Comparison of ENCODE assay signal across 18 cellular contexts in the genomic region with DNA sequence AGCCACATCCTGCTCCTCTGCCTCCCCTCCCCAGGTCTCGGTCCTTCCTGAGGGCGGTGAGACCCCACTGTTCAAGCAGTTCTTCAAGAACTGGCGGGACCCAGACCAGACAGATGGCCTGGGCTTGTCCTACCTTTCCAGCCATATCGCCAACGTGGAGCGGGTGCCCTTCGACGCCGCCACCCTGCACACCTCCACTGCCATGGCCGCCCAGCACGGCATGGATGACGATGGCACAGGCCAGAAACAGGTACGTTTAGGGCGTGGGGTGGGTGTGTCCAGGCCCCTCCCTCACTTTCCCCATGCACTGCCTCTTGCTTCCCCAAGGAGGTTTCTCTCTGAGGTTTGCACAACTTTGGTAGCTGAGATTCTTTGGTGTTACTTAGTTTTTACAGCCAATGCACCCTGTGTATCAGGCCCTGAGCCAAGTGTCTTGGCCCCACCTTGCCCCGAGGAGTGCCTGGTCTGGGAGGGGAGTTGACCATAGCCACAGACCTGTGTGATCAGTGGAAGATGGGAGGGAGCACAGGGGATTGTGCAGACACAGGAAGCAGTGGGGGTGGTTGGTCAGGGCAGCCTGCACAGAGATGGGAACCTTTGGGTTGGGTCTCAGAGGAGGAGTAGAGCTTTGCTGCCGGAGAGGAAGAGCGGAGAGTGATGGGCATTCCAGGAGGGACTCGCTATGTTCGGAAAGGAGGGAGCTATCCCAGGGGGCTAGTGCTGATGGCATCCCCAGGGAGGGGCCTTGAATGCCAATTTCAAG. TPM values are rescaled to one million over a fixed set of nuclear protein-coding genes. Genes with fewer than 3 reads are reported as not detected.
A peak's percentile ranks its signal among the peaks of the same experiment; 100 is the strongest.
DNase-seq lines count a peak whose midpoint lies in the region; ATAC-seq, FAIRE-seq and TF ChIP-seq lines count a peak whose summit lies in the region.
"Had no signal": no experiment of that assay in that cellular context is flagged by ENCODE, and none has a peak within 500 bp of the region (broad histone marks: within the 10 kb centered on the region; RNA-seq: fewer than 3 reads in every experiment).

No MANE protein-coding gene starts in this region.

- peak overlapping the region in 53 of 59 donors; percentile 2 to 92 (median 69) for H3K27ac ChIP-seq in dorsolateral prefrontal cortex
- no peak overlapping the region for H3K27ac ChIP-seq in neural progenitor cell
- H3K27ac ChIP-seq in substantia nigra (ENCODE audit: low read depth, low read length, poor library complexity, severe bottlenecking): peak overlapping the region; percentile 62
- H3K27ac ChIP-seq in kidney (ENCODE audit: low read depth in 2 of 2, low read length in 2 of 2): no peak overlapping the region
- H3K27ac ChIP-seq: SJSA1 had no signal

- POLR2A ChIA-PET in activated CD8-positive, alpha-beta T cell treated with anti-CD3 and anti-CD28 coated beads for 36 hours (lab: Charles Lee): interaction anchor here (1.0 to 2.4 kb wide), 2 partner anchors 50 to 85 kb away, joined by 3 to 6 read pairs; no protein-coding TSS in a partner anchor

- H3K27me3 Mint-ChIP-seq in HFFc6 (ENCODE audit: insufficient read depth): peaks cover 2% of the 10 kb centered on the region
- no peaks in the 10 kb centered on the region for H3K27me3 Mint-ChIP-seq in neural progenitor cell (ENCODE audit: insufficient read depth, low read depth)
- no peaks in the 10 kb centered on the region for H3K27me3 Mint-ChIP-seq in activated CD8-positive, alpha-beta T cell treated with anti-CD3 and anti-CD28 coated beads for 36 hours
- H3K27me3 Mint-ChIP-seq: effector memory CD8-positive, alpha-beta T cell; stimulated activated naive B cell treated with anti-CD40 and anti-IgM and Interleukin-4, amounts not matched to agents 10 μg/mL and 1 μg/mL and 100 μg/mL, for 72 hours had no signal

- H3F3A ChIP-seq in neural progenitor cell (ENCODE audit: low read depth): no peaks in the 10 kb centered on the region

- no peak overlapping the region for H2AFZ ChIP-seq in neural progenitor cell (replicated peaks)

- H3K9ac ChIP-seq in neural progenitor cell (no peak overlapping the region), kidney (ENCODE audit: low read length in 2 of 2) (no peak overlapping the region)

- DNase-seq in HFFc6: no peak
- DNase-seq in dorsolateral prefrontal cortex: no peak
- no peak for DNase-seq in neural progenitor cell (ENCODE audit: low spot score)
- no peak for DNase-seq in substantia nigra (lab: John Stamatoyannopoulos, UW)
- no peak for DNase-seq in kidney
- DNase-seq in amniotic stem cell (lab: John Stamatoyannopoulos, UW): no peak
- DNase-seq in iPS-NIHi11 (ENCODE audit: low spot score): no peak
- DNase-seq in activated CD8-positive, alpha-beta T cell treated with anti-CD3 and anti-CD28 coated beads for 36 hours: no peak
- DNase-seq: activated naive CD4-positive, alpha-beta T cell treated with anti-CD3 and anti-CD28 coated beads, Interleukin-2, amount 50 U/mL, for 16 hours; effector memory CD8-positive, alpha-beta T cell; GF-D8; KG1; NCI-H2227 treated with DMSO at 0.1 percent for 48 hours; nephron progenitor cell; stimulated activated naive B cell treated with anti-CD40 and anti-IgM and Interleukin-4, amounts not matched to agents 10 μg/mL and 1 μg/mL and 100 μg/mL, for 72 hours; T1000 had no signal

- CTCF ChIA-PET in activated CD8-positive, alpha-beta T cell treated with anti-CD3 and anti-CD28 coated beads for 36 hours (lab: Charles Lee): interaction anchor here (0.9 to 9.2 kb wide), 28 partner anchors 12 to 193 kb away, joined by 3 to 378 read pairs (median 16); no protein-coding TSS in a partner anchor

- intact Hi-C loops in dorsolateral prefrontal cortex (cut with DNase I) (loop anchor here in 1 of 2 donors (10.0 kb wide), 1 partner anchor 104 kb away; no protein-coding TSS in a partner anchor), kidney (cut with DNase I) (loop anchor here (10.0 kb wide), 1 partner anchor 54 kb away; the partner anchor contains the start of gene GSN)
- intact Hi-C loops in activated CD8-positive, alpha-beta T cell treated with anti-CD3 and anti-CD28 coated beads for 36 hours (cut with micrococcal nuclease): no loop called here

- no peaks in the 10 kb centered on the region for H3K36me3 ChIP-seq in neural progenitor cell
- peaks cover 17 to 38% of the 10 kb centered on the region in 2 donors for H3K36me3 ChIP-seq in kidney (ENCODE audit: control insufficient read depth in 1 of 2, insufficient read depth in 2 of 2, low read length in 2 of 2)

- TF ChIP-seq CTCF in HFFc6 (IDR thresholded peaks at IDR 0.05): no peak
- TF ChIP-seq CTCF in dorsolateral prefrontal cortex (IDR thresholded peaks at IDR 0.05 in 54 of 56, conservative IDR thresholded peaks at IDR 0.05 in 2 of 56; ENCODE audit: low read depth in 1 of 56, partially characterized antibody in 56 of 56): no peak
- TF ChIP-seq CTCF in neural progenitor cell (IDR thresholded peaks at IDR 0.05): no peak
- no peak for TF ChIP-seq CTCF in kidney (IDR thresholded peaks at IDR 0.05; ENCODE audit: borderline replicate concordance, extremely low read depth, insufficient read depth)
- TF ChIP-seq CTCF in activated CD8-positive, alpha-beta T cell treated with anti-CD3 and anti-CD28 coated beads for 36 hours (IDR thresholded peaks at IDR 0.05): no peak

- no peaks in the 10 kb centered on the region for H3K4me1 ChIP-seq in neural progenitor cell
- peaks cover 0 to 16% of the 10 kb centered on the region in 2 donors for H3K4me1 ChIP-seq in kidney (ENCODE audit: control insufficient read depth in 1 of 2, insufficient read depth in 1 of 2, low read depth in 1 of 2, low read length in 2 of 2)

- H3K9me3 Mint-ChIP-seq in HFFc6 (peaks cover 5% of the 10 kb centered on the region), neural progenitor cell (no peaks in the 10 kb centered on the region)
- H3K9me3 Mint-ChIP-seq in activated CD8-positive, alpha-beta T cell treated with anti-CD3 and anti-CD28 coated beads for 36 hours: no peaks in the 10 kb centered on the region
- H3K9me3 Mint-ChIP-seq: effector memory CD8-positive, alpha-beta T cell; nephron progenitor cell; stimulated activated naive B cell treated with anti-CD40 and anti-IgM and Interleukin-4, amounts not matched to agents 10 μg/mL and 1 μg/mL and 100 μg/mL, for 72 hours had no signal

- no peaks in the 10 kb centered on the region for H4K20me1 ChIP-seq in neural progenitor cell (ENCODE audit: low read depth)

- H3K27me3 ChIP-seq in dorsolateral prefrontal cortex (no peaks in the 10 kb centered on the region), neural progenitor cell (no peaks in the 10 kb centered on the region)
- H3K27me3 ChIP-seq: SJSA1 had no signal

- H3K4me3 ChIP-seq in dorsolateral prefrontal cortex (no peak overlapping the region), neural progenitor cell (no peak overlapping the region), kidney (ENCODE audit: low read length in 2 of 2) (no peak overlapping the region)
- H3K4me3 ChIP-seq: SJSA1, skin epidermis had no signal

- H3K36me3 Mint-ChIP-seq in HFFc6 (ENCODE audit: low read depth) (peaks cover 58% of the 10 kb centered on the region), neural progenitor cell (peaks cover 10% of the 10 kb centered on the region)
- H3K36me3 Mint-ChIP-seq in activated CD8-positive, alpha-beta T cell treated with anti-CD3 and anti-CD28 coated beads for 36 hours (ENCODE audit: low read depth): no peaks in the 10 kb centered on the region

- no peak for ATAC-seq in activated CD8-positive, alpha-beta T cell treated with anti-CD3 and anti-CD28 coated beads for 36 hours
- ATAC-seq: effector memory CD8-positive, alpha-beta T cell; stimulated activated naive B cell treated with anti-CD40 and anti-IgM and Interleukin-4, amounts not matched to agents 10 μg/mL and 1 μg/mL and 100 μg/mL, for 72 hours had no signal

- no peak overlapping the region for H3K4me2 ChIP-seq in neural progenitor cell

- H3K27ac Mint-ChIP-seq in HFFc6 (peak overlapping the region; percentile 87), neural progenitor cell (no peak overlapping the region)
- H3K27ac Mint-ChIP-seq in activated CD8-positive, alpha-beta T cell treated with anti-CD3 and anti-CD28 coated beads for 36 hours: no peak overlapping the region
- H3K27ac Mint-ChIP-seq: effector memory CD8-positive, alpha-beta T cell; nephron progenitor cell; stimulated activated naive B cell treated with anti-CD40 and anti-IgM and Interleukin-4, amounts not matched to agents 10 μg/mL and 1 μg/mL and 100 μg/mL, for 72 hours had no signal

- H3K4me3 Mint-ChIP-seq in HFFc6: no peak overlapping the region
- H3K4me3 Mint-ChIP-seq in neural progenitor cell: peak overlapping the region; percentile 56
- H3K4me3 Mint-ChIP-seq in activated CD8-positive, alpha-beta T cell treated with anti-CD3 and anti-CD28 coated beads for 36 hours: no peak overlapping the region
- H3K4me3 Mint-ChIP-seq: effector memory CD8-positive, alpha-beta T cell; nephron progenitor cell; stimulated activated naive B cell treated with anti-CD40 and anti-IgM and Interleukin-4, amounts not matched to agents 10 μg/mL and 1 μg/mL and 100 μg/mL, for 72 hours had no signal

- no peak for FAIRE-seq in kidney (lab: Jason Lieb, UNC)

- no peaks in the 10 kb centered on the region for H3K9me3 ChIP-seq in neural progenitor cell (ENCODE audit: low read depth)
- H3K9me3 ChIP-seq in kidney (ENCODE audit: control insufficient read depth in 1 of 2, low read length in 2 of 2): no peaks in the 10 kb centered on the region
- H3K9me3 ChIP-seq: SJSA1 had no signal

- peaks cover 58% of the 10 kb centered on the region for H3K4me1 Mint-ChIP-seq in HFFc6 (ENCODE audit: low read depth)
- no peaks in the 10 kb centered on the region for H3K4me1 Mint-ChIP-seq in neural progenitor cell
- peaks cover 14% of the 10 kb centered on the region for H3K4me1 Mint-ChIP-seq in activated CD8-positive, alpha-beta T cell treated with anti-CD3 and anti-CD28 coated beads for 36 hours (ENCODE audit: low read depth)
- H3K4me1 Mint-ChIP-seq: nephron progenitor cell had no signal

- H3K79me2 ChIP-seq in neural progenitor cell (ENCODE audit: low read depth): no peaks in the 10 kb centered on the region

RNA-seq across cellular contexts. Expression of gene GSN, which starts 50.9 kb away (rescaled TPM):
- 100 to 1,000 TPM; 288 to 394 (median 318) TPM for total RNA-seq in HFFc6 (2021; fragmentation: NEBNext Ultra II Directional; extraction: Animal tissue kit (Norgen Biotek cat#: 25700))
- total RNA-seq in dorsolateral prefrontal cortex (100 to 1,000 TPM in 119 of 120 experiments, 10 to 100 TPM in 1; 88.2 to 740 (median 233) TPM), neural progenitor cell (ENCODE audit: low replicate concordance) (72.1 and 114 TPM in 2 replicates), kidney (511 TPM)
- polyA plus RNA-seq in kidney (ENCODE audit: insufficient read depth, low read depth, low replicate concordance): 235 TPM
- total RNA-seq in activated CD8-positive, alpha-beta T cell treated with anti-CD3 and anti-CD28 coated beads for 36 hours: 1 to 10 TPM; 1.9 to 2.2 TPM

RNA-seq across cellular contexts. Expression of gene STOM, which starts 51.2 kb away (rescaled TPM):
- total RNA-seq in HFFc6 (2021; fragmentation: NEBNext Ultra II Directional; extraction: Animal tissue kit (Norgen Biotek cat#: 25700)): 100 to 1,000 TPM in 5 of 6 experiments, 10 to 100 TPM in 1; 85.4 to 151 (median 138) TPM
- total RNA-seq in dorsolateral prefrontal cortex: 100 to 1,000 TPM in 87 of 120 experiments, 10 to 100 TPM in 33; 58.0 to 261 (median 119) TPM
- total RNA-seq in neural progenitor cell (ENCODE audit: low replicate concordance): 61.5 and 99.4 TPM in 2 replicates
- 229 TPM for total RNA-seq in kidney
- polyA plus RNA-seq in kidney (ENCODE audit: insufficient read depth, low read depth, low replicate concordance): 165 TPM
- total RNA-seq in activated CD8-positive, alpha-beta T cell treated with anti-CD3 and anti-CD28 coated beads for 36 hours: 10 to 100 TPM; 31.7 to 32.5 TPM

Comparison
In these comparisons a context has a peak if more than half of its experiments do, and no peak if none do; other contexts are left out.
1. H3K27ac ChIP-seq: peak in dorsolateral prefrontal cortex (53 of 59) and substantia nigra (single experiment); none in neural progenitor cell (single experiment) and kidney (0 of 2).
2. RNA of gene GSN, which starts 50.9 kb away (total RNA-seq): 511 TPM in kidney (single experiment), 288 to 394 TPM in HFFc6, 88.2 to 740 TPM in dorsolateral prefrontal cortex and 72.1 to 114 TPM in neural progenitor cell; 1.9 to 2.2 TPM in activated CD8-positive, alpha-beta T cell treated with anti-CD3 and anti-CD28 coated beads for 36 hours; every median in the first group is over 10 times any median in the second.